22 cellular contexts compared by ENCODE assay signal in genomic region chr16:50234771-50235556, GRCh38. TPM values are rescaled to one million over a fixed set of nuclear protein-coding genes. Genes with fewer than 3 reads are reported as not detected.
DNase-seq lines count a peak whose midpoint lies in the region; ATAC-seq and TF ChIP-seq lines count a peak whose summit lies in the region.
"Had no signal": no experiment of that assay in that cellular context is flagged by ENCODE, and none has a peak within 500 bp of the region (broad histone marks: within the 10 kb centered on the region; RNA-seq: fewer than 3 reads in every experiment).

No MANE protein-coding gene starts in this region.

- no peak for TF ChIP-seq CTCF in RWPE2 (IDR thresholded peaks at IDR 0.05; ENCODE audit: poor library complexity, severe bottlenecking)
- TF ChIP-seq CTCF in suprapubic skin (IDR thresholded peaks at IDR 0.05), result no peak

- H3K4me1 ChIP-seq in RWPE2 (ENCODE audit: insufficient read depth, poor library complexity, severe bottlenecking) (peaks cover 25% of the 10 kb centered on the region), suprapubic skin (peaks cover 8% of the 10 kb centered on the region)
- H3K4me1 ChIP-seq: transverse colon had no signal

- ATAC-seq in RWPE2 (ENCODE audit: low read depth) (peak; percentile 81), GM21390 (IDR thresholded peaks at IDR 0.05; ENCODE audit: unreplicated experiment) (no peak)
- ATAC-seq: activated CD4-positive, alpha-beta T cell treated with anti-CD3 and anti-CD28 coated beads for 36 hours; GM12878; stimulated activated naive B cell treated with anti-CD40 and anti-IgM and Interleukin-4, amounts not matched to agents 10 μg/mL and 1 μg/mL and 100 μg/mL, for 72 hours had no signal

- TF ChIP-seq POLR2A in suprapubic skin (IDR thresholded peaks at IDR 0.05), result no peak

- TF ChIP-seq EP300 in suprapubic skin (IDR thresholded peaks at IDR 0.05), result no peak

- H3K27me3 ChIP-seq in RWPE2 (ENCODE audit: insufficient read depth, poor library complexity, severe bottlenecking) (no peaks in the 10 kb centered on the region), MG63 (no peaks in the 10 kb centered on the region), suprapubic skin (no peaks in the 10 kb centered on the region)
- H3K27me3 ChIP-seq: transverse colon had no signal

- H3K27ac ChIP-seq in RWPE2 (ENCODE audit: poor library complexity, severe bottlenecking) (peak overlapping the region; percentile 71), epithelial cell of prostate (peak overlapping the region; percentile 10), suprapubic skin (no peak overlapping the region)
- H3K27ac ChIP-seq: transverse colon had no signal

- DNase-seq in EH (ENCODE audit: low read depth) (peak; percentile 67), RWPE2 (ENCODE audit: low spot score) (no peak), epithelial cell of prostate (ENCODE audit: low read depth, low spot score) (no peak), non-pigmented ciliary epithelial cell (ENCODE audit: low read depth) (peak; percentile 28), MG63 (no peak), suprapubic skin (ENCODE audit: low spot score in 2 of 2) (no peak)
- no peak for DNase-seq in stimulated activated naive CD4-positive, alpha-beta T cell treated with Interleukin-2 at 50 U/mL for 16 hours (lab: John Stamatoyannopoulos, UW)
- DNase-seq: activated CD4-positive, alpha-beta T cell treated with anti-CD3 and anti-CD28 coated beads for 36 hours; amygdala; COR-L47; endodermal cell; foreskin melanocyte; GDM1; mucosa of descending colon; NCI-H1105 treated with DMSO at 0.1 percent for 48 hours; NCI-H2171 treated with DMSO at 0.1 percent for 48 hours; NCI-H774; retina; stimulated activated naive B cell treated with anti-CD40 and anti-IgM and Interleukin-4, amounts not matched to agents 10 μg/mL and 1 μg/mL and 100 μg/mL, for 72 hours; transverse colon had no signal

- no peak overlapping the region for H3K4me3 ChIP-seq in RWPE2 (ENCODE audit: severe bottlenecking)
- no peak overlapping the region for H3K4me3 ChIP-seq in MG63
- no peak overlapping the region for H3K4me3 ChIP-seq in suprapubic skin
- H3K4me3 ChIP-seq: GM12878, mucosa of descending colon, transverse colon had no signal

- H3K9me3 ChIP-seq in RWPE2 (ENCODE audit: severe bottlenecking) (peaks cover 2% of the 10 kb centered on the region), MG63 (no peaks in the 10 kb centered on the region), suprapubic skin (no peaks in the 10 kb centered on the region)
- H3K9me3 ChIP-seq: mucosa of descending colon, transverse colon had no signal

- peaks cover 4% of the 10 kb centered on the region; the same call in 1 of the 2 replicates for H3K36me3 ChIP-seq in RWPE2 (ENCODE audit: low read depth)
- H3K36me3 ChIP-seq in MG63, result no peaks in the 10 kb centered on the region
- peaks cover 5% of the 10 kb centered on the region for H3K36me3 ChIP-seq in suprapubic skin
- H3K36me3 ChIP-seq: transverse colon had no signal

- WGBS in suprapubic skin, result 62% methylated on average over 5 of the region's 5 CpGs

RNA-seq across cellular contexts. Expression of gene ADCY7, which starts 31.4 kb away (rescaled TPM):
- 21.5 and 28.0 TPM in 2 replicates for total RNA-seq in MG63 (2014; rRNA removed; shearing (Covaris generic); ENCODE audit: low replicate concordance)
- total RNA-seq in suprapubic skin, result 10 to 100 TPM; 15.0 to 23.3 (median 16.9) TPM

Comparison
In these comparisons a context has a peak if more than half of its experiments do, and no peak if none do; other contexts are left out.
1. DNase-seq: peak in EH (single experiment) and non-pigmented ciliary epithelial cell (single experiment); none in RWPE2 (single experiment), epithelial cell of prostate (single experiment), stimulated activated naive CD4-positive, alpha-beta T cell treated with Interleukin-2 at 50 U/mL for 16 hours (single experiment), MG63 (single experiment) and suprapubic skin (0 of 2).